ENCODE assay signal across 21 cellular contexts in the genomic region with DNA sequence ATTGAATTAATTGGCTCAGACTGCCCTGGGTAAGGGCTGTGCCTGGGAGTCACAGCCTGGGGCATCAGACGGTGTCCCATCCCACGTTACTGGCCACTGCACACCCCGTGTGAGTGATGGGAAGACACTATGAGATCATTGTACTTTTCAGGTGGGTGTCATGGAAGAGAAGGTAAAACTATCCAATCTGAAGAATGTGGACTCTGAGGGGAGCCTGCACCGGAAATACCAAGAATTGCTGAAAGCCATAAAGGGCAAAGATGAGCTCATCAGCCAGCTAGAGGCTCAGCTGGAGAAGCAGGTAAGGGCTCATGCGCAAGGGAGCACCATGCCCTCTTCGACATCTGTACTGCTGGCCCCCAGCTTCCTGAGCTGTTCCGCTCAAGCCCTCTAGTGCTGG. TPM values are rescaled to one million over a fixed set of nuclear protein-coding genes. Genes with fewer than 3 reads are reported as not detected.
DNase-seq lines count a peak whose midpoint lies in the region; ATAC-seq, FAIRE-seq and TF ChIP-seq lines count a peak whose summit lies in the region.
"Had no signal": no experiment of that assay in that cellular context is flagged by ENCODE, and none has a peak within 500 bp of the region (broad histone marks: within the 10 kb centered on the region; RNA-seq: fewer than 3 reads in every experiment).

No MANE protein-coding gene starts in this region.

- no peaks in the 10 kb centered on the region; the same call in 2 of the 3 replicates for H3K9me3 Mint-ChIP-seq in GM23338
- H3K9me3 Mint-ChIP-seq: brain had no signal

- H3K9me1 ChIP-seq in endothelial cell of umbilical vein (replicated peaks; ENCODE audit: control insufficient read depth, extremely low read depth, insufficient read depth, low read length): no peaks in the 10 kb centered on the region

- no peaks in the 10 kb centered on the region for H3F3A ChIP-seq in GM23338 (replicated peaks; ENCODE audit: low read depth)

- dilution Hi-C loops in endothelial cell of umbilical vein (cut with MboI; ENCODE audit: extremely low pct_ligation_motif_present, low sequenced_read_pairs): no loop called here

- no peak for TF ChIP-seq POLR2A in endothelial cell of umbilical vein (IDR thresholded peaks at IDR 0.05; ENCODE audit: low read depth, low read length)
- no peak for TF ChIP-seq POLR2A in gastrocnemius medialis (IDR thresholded peaks at IDR 0.05)

- FAIRE-seq in RCC 7860 (lab: Jason Lieb, UNC) (no peak), endothelial cell of umbilical vein (lab: Jason Lieb, UNC) (peak; percentile 12)
- FAIRE-seq: endometrium, GM19239 had no signal

- in situ Hi-C loops in gastrocnemius medialis (cut with MboI; ENCODE audit: low sequenced_read_pairs in 4 of 4): no loop called here

- POLR2A ChIA-PET in endothelial cell of umbilical vein (lab: Charles Lee) (no interaction called here), OCI-LY7 (lab: Charles Lee) (interaction anchor here (0.9 kb wide), 1 partner anchor 128 kb away, joined by 3 read pairs; no protein-coding TSS in a partner anchor)

- peaks cover 4% of the 10 kb centered on the region for H3K27me3 Mint-ChIP-seq in GM23338 (ENCODE audit: insufficient read depth, low read depth, poor library complexity)

- H3K9ac ChIP-seq in endothelial cell of umbilical vein (replicated peaks; ENCODE audit: extremely low read depth, insufficient read depth, low read length): no peak overlapping the region

- no peaks in the 10 kb centered on the region for H3K4me1 ChIP-seq in GM23338 (ENCODE audit: insufficient read depth)
- no peaks in the 10 kb centered on the region for H3K4me1 ChIP-seq in endothelial cell of umbilical vein (ENCODE audit: control insufficient read depth, extremely low read depth, insufficient read depth, low read length)
- peaks cover 15 to 21% of the 10 kb centered on the region in 2 donors for H3K4me1 ChIP-seq in gastrocnemius medialis
- no peaks in the 10 kb centered on the region for H3K4me1 ChIP-seq in OCI-LY7 (ENCODE audit: insufficient read depth, low read length, poor library complexity, severe bottlenecking)
- H3K4me1 ChIP-seq: Peyer's patch had no signal

- no peak overlapping the region; the same call in 2 of the 3 replicates for H3K4me3 Mint-ChIP-seq in GM23338
- H3K4me3 Mint-ChIP-seq: brain; CD4-positive, CD25-positive, alpha-beta regulatory T cell; naive B cell had no signal

- DNase-seq in GM23338 (ENCODE audit: low spot score) (peak; percentile 31), RCC 7860 (ENCODE audit: low spot score) (peak; percentile 56), endothelial cell of umbilical vein (ENCODE audit: low read depth, low spot score) (no peak), gastrocnemius medialis (no peak), UCSD-AML1 (lab: John Stamatoyannopoulos, UW; ENCODE audit: unreplicated experiment) (no peak), OCI-LY7 (ENCODE audit: low spot score) (no peak)
- no peak for DNase-seq in stimulated activated CD4-positive, alpha-beta T cell treated with anti-CD3 and anti-CD28 coated beads, Interleukin-2, amount 100 ng/mL, for 24 hours
- DNase-seq: activated CD4-positive, alpha-beta T cell treated with anti-CD3 and anti-CD28 coated beads, Interleukin-2, amount 50 U/mL, for 48 hours; CD4-positive, CD25-positive, alpha-beta regulatory T cell; glutamatergic neuron; KG1; naive B cell; NCI-H1436 treated with DMSO at 0.1 percent for 48 hours; NCI-H524; retina; stimulated activated CD8-positive, alpha-beta memory T cell treated with anti-CD3 and anti-CD28 coated beads, Interleukin-4, amount 100 ng/mL, for 48 hours had no signal

- H2AFZ ChIP-seq in GM23338 (no peak overlapping the region), endothelial cell of umbilical vein (ENCODE audit: low read depth, low read length) (no peak overlapping the region), OCI-LY7 (ENCODE audit: low read length) (no peak overlapping the region)

- TF ChIP-seq CTCF in GM23338 (conservative IDR thresholded peaks at IDR 0.05; ENCODE audit: low read depth in 2 of 2) (no peak), endothelial cell of umbilical vein (IDR thresholded peaks at IDR 0.05; ENCODE audit: extremely low read depth in 1 of 2, insufficient read depth in 1 of 2, low read depth in 1 of 2, low read length in 2 of 2) (no peak), gastrocnemius medialis (IDR thresholded peaks at IDR 0.05 in 4 of 5, conservative IDR thresholded peaks at IDR 0.05 in 1 of 5) (no peak), OCI-LY7 (conservative IDR thresholded peaks at IDR 0.05; ENCODE audit: low read length) (no peak)

- H3K9me3 ChIP-seq in endothelial cell of umbilical vein (replicated peaks; ENCODE audit: control insufficient read depth, insufficient read depth, low read length): no peaks in the 10 kb centered on the region
- no peaks in the 10 kb centered on the region for H3K9me3 ChIP-seq in gastrocnemius medialis
- H3K9me3 ChIP-seq in OCI-LY7 (ENCODE audit: low read length): no peaks in the 10 kb centered on the region
- H3K9me3 ChIP-seq: Peyer's patch had no signal

- H3K27ac Mint-ChIP-seq in GM23338: no peak overlapping the region
- H3K27ac Mint-ChIP-seq: brain; CD4-positive, CD25-positive, alpha-beta regulatory T cell had no signal

- peaks cover 10% of the 10 kb centered on the region for H3K4me1 Mint-ChIP-seq in GM23338
- H3K4me1 Mint-ChIP-seq: brain; CD4-positive, CD25-positive, alpha-beta regulatory T cell; naive B cell had no signal

- H3K79me2 ChIP-seq in GM23338 (replicated peaks; ENCODE audit: insufficient read depth) (no peaks in the 10 kb centered on the region), endothelial cell of umbilical vein (ENCODE audit: control insufficient read depth, insufficient read depth, low read length) (no peaks in the 10 kb centered on the region), OCI-LY7 (ENCODE audit: insufficient read depth, low read depth, low read length) (no peaks in the 10 kb centered on the region)

- intact Hi-C loops in endothelial cell of umbilical vein (cut with micrococcal nuclease) (no loop called here), gastrocnemius medialis (cut with DNase I; ENCODE audit: low total_unique reads) (no loop called here), OCI-LY7 (cut with micrococcal nuclease; ENCODE audit: unreplicated experiment) (no loop called here)

- no peak for ATAC-seq in GM23338
- peak in 1 of 2 donors; percentile 7 for ATAC-seq in gastrocnemius medialis
- ATAC-seq: left lobe of liver had no signal

- no peak overlapping the region for H3K4me3 ChIP-seq in GM23338
- H3K4me3 ChIP-seq in endothelial cell of umbilical vein (replicated peaks in 1 of 3; ENCODE audit: insufficient read depth in 1 of 3, low read depth in 1 of 3, low read length in 3 of 3): no peak overlapping the region
- no peak overlapping the region for H3K4me3 ChIP-seq in gastrocnemius medialis
- H3K4me3 ChIP-seq in OCI-LY7 (ENCODE audit: low read depth, low read length, poor library complexity, severe bottlenecking): no peak overlapping the region
- H3K4me3 ChIP-seq: Peyer's patch had no signal

- H3K4me2 ChIP-seq in GM23338 (no peak overlapping the region), endothelial cell of umbilical vein (ENCODE audit: insufficient read depth, low read length) (no peak overlapping the region), OCI-LY7 (ENCODE audit: low read length) (no peak overlapping the region)

- H4K20me1 ChIP-seq in GM23338 (replicated peaks; ENCODE audit: insufficient read depth): no peaks in the 10 kb centered on the region
- no peaks in the 10 kb centered on the region for H4K20me1 ChIP-seq in endothelial cell of umbilical vein (replicated peaks; ENCODE audit: control insufficient read depth, extremely low read depth, insufficient read depth, low read length)
- no peaks in the 10 kb centered on the region for H4K20me1 ChIP-seq in OCI-LY7 (ENCODE audit: insufficient read depth, low read length)

- H3K36me3 ChIP-seq in GM23338 (ENCODE audit: insufficient read depth) (0 out of 2 replicates have a peak, but pooled peaks cover 6% of the 10 kb centered on the region), endothelial cell of umbilical vein (ENCODE audit: control insufficient read depth in 2 of 2, extremely low read depth in 1 of 2, insufficient read depth in 2 of 2, low read length in 2 of 2) (no peaks in the 10 kb centered on the region), gastrocnemius medialis (no peaks in the 10 kb centered on the region), OCI-LY7 (ENCODE audit: insufficient read depth, low read length) (no peaks in the 10 kb centered on the region)

- H3K27ac ChIP-seq in GM23338 (ENCODE audit: low read depth) (no peak overlapping the region), endothelial cell of umbilical vein (ENCODE audit: insufficient read depth, low read depth, low read length) (no peak overlapping the region), gastrocnemius medialis (peak overlapping the region in 3 of 4 donors; percentile 16 to 65 (median 27)), OCI-LY7 (ENCODE audit: low read depth, low read length, poor library complexity, severe bottlenecking) (no peak overlapping the region)
- H3K27ac ChIP-seq: Peyer's patch had no signal

- H3K27me3 ChIP-seq in GM23338 (ENCODE audit: insufficient read depth) (no peaks in the 10 kb centered on the region), endothelial cell of umbilical vein (ENCODE audit: control insufficient read depth in 2 of 2, insufficient read depth in 2 of 2, low read length in 2 of 2) (peaks cover 0 to 2% of the 10 kb centered on the region in 2 experiments), gastrocnemius medialis (no peaks in the 10 kb centered on the region)
- H3K27me3 ChIP-seq: Peyer's patch had no signal

- no peaks in the 10 kb centered on the region for H3K9me2 ChIP-seq in GM23338 (ENCODE audit: insufficient read depth)
- no peaks in the 10 kb centered on the region for H3K9me2 ChIP-seq in OCI-LY7 (ENCODE audit: insufficient read depth, low read length)

- BruUV-seq in endothelial cell of umbilical vein (replicated peaks; lab: Mats Ljungman, UMichigan) (no TSS peak), OCI-LY7 (replicated peaks; lab: Mats Ljungman, UMichigan) (no TSS peak)

- peaks cover 33% of the 10 kb centered on the region for H3K36me3 Mint-ChIP-seq in GM23338 (ENCODE audit: low read depth)
- H3K36me3 Mint-ChIP-seq: CD4-positive, CD25-positive, alpha-beta regulatory T cell; naive B cell had no signal

- CTCF ChIA-PET in endothelial cell of umbilical vein (lab: Charles Lee): interaction anchor here (1.7 to 8.6 kb wide), 5 partner anchors 9 to 130 kb away, joined by 5 to 85 read pairs (median 10); no protein-coding TSS in a partner anchor
- CTCF ChIA-PET in OCI-LY7 (lab: Charles Lee; ENCODE audit: unreplicated experiment): no interaction called here

RNA-seq across cellular contexts. Expression of gene PLEKHH1, which starts 24.0 kb away (rescaled TPM):
- total RNA-seq in GM23338 (2014; rRNA removed; shearing (Covaris generic)): 30.6 and 33.9 TPM in 2 replicates
- polyA plus RNA-seq in GM23338 (2016; fragmentation: Nextera tagmentation; extraction: Ambion mirVana) (14.7 and 15.4 TPM in 2 replicates), endothelial cell of umbilical vein (0.17 and 0.18 TPM in 2 replicates)
- total RNA-seq in endothelial cell of umbilical vein (0.35 and 0.71 TPM in 2 replicates), gastrocnemius medialis (1 to 10 TPM in 3 of 4 donors, under 1 TPM in 1; 0.75 to 3.4 (median 2.5) TPM), OCI-LY7 (2022) (not detected in 2 replicates)
- polyA plus RNA-seq in endothelial cell of umbilical vein (2011; cell fraction: cytosol; rRNA removed): 0.10 and 0.21 TPM in 2 replicates
- 0.91 and 1.2 TPM in 2 replicates for polyA plus RNA-seq in endothelial cell of umbilical vein (2011; cell fraction: nucleus; rRNA removed)
- 0.52 and 0.59 TPM in 2 replicates for polyA plus RNA-seq in endothelial cell of umbilical vein (2012)
- 0.21 and 0.78 TPM in 2 replicates for polyA minus RNA-seq in endothelial cell of umbilical vein
- polyA minus RNA-seq in endothelial cell of umbilical vein (2011; cell fraction: cytosol; rRNA and poly(A)+ RNA removed): 2.2 TPM
- 0.34 and 1.3 TPM in 2 replicates for polyA minus RNA-seq in endothelial cell of umbilical vein (2011; cell fraction: nucleus; rRNA and poly(A)+ RNA removed)
- total RNA-seq in OCI-LY7 (2014; rRNA removed; shearing (Covaris generic)): not detected in 2 replicates

RNA-seq across cellular contexts. Expression of gene PIGH, which starts 43.0 kb away (rescaled TPM):
- 6.1 and 8.7 TPM in 2 replicates for total RNA-seq in GM23338 (2014; rRNA removed; shearing (Covaris generic))
- polyA plus RNA-seq in GM23338 (2016; fragmentation: Nextera tagmentation; extraction: Ambion mirVana): 8.2 and 9.3 TPM in 2 replicates
- 9.9 and 12.3 TPM in 2 replicates for total RNA-seq in endothelial cell of umbilical vein
- 18.0 and 20.2 TPM in 2 replicates for polyA plus RNA-seq in endothelial cell of umbilical vein
- polyA plus RNA-seq in endothelial cell of umbilical vein (2011; cell fraction: cytosol; rRNA removed): 11.8 and 16.2 TPM in 2 replicates
- 29.3 and 42.0 TPM in 2 replicates for polyA plus RNA-seq in endothelial cell of umbilical vein (2011; cell fraction: nucleus; rRNA removed)
- 8.2 and 10.9 TPM in 2 replicates for polyA plus RNA-seq in endothelial cell of umbilical vein (2012)
- polyA minus RNA-seq in endothelial cell of umbilical vein: 8.2 and 8.3 TPM in 2 replicates
- polyA minus RNA-seq in endothelial cell of umbilical vein (2011; cell fraction: cytosol; rRNA and poly(A)+ RNA removed): 19.6 TPM
- polyA minus RNA-seq in endothelial cell of umbilical vein (2011; cell fraction: nucleus; rRNA and poly(A)+ RNA removed): 5.4 and 5.8 TPM in 2 replicates
- 10 to 100 TPM; 27.8 to 48.5 (median 35.3) TPM for total RNA-seq in gastrocnemius medialis
- total RNA-seq in OCI-LY7 (2014; rRNA removed; shearing (Covaris generic)): 19.7 and 23.0 TPM in 2 replicates
- total RNA-seq in OCI-LY7 (2022): 12.0 and 15.5 TPM in 2 replicates

Comparison
In these comparisons a context has a peak if more than half of its experiments do, and no peak if none do; other contexts are left out.
1. DNase-seq: peak in GM23338 (single experiment) and RCC 7860 (single experiment); none in endothelial cell of umbilical vein (single experiment), gastrocnemius medialis (0 of 2), stimulated activated CD4-positive, alpha-beta T cell treated with anti-CD3 and anti-CD28 coated beads, Interleukin-2, amount 100 ng/mL, for 24 hours (0 of 2), UCSD-AML1 (single experiment) and OCI-LY7 (single experiment).
2. H3K27ac ChIP-seq: peak in gastrocnemius medialis (3 of 4); none in GM23338 (single experiment), endothelial cell of umbilical vein (single experiment) and OCI-LY7 (single experiment).